In genomic region chr11:62123669-62124185, GRCh38 we compare ENCODE assay signal across 8 cellular contexts. TPM values are rescaled to one million over a fixed set of nuclear protein-coding genes. Genes with fewer than 3 reads are reported as not detected.
DNase-seq lines count a peak whose midpoint lies in the region; ATAC-seq lines count a peak whose summit lies in the region.

TSS of gene INCENP (plus strand) at chr11:62124011. CDS start at chr11:62128162, 4,151 bp downstream.

- H3K9me3 Mint-ChIP-seq in activated CD4-positive, alpha-beta T cell treated with anti-CD3 and anti-CD28 coated beads, Interleukin-2, amount 10 ng/mL, durations not matched to agents 7 days and 5 days, result no peaks in the 10 kb centered on the region

- peak within 1 kb of the TSS; percentile 80 for H3K4me3 Mint-ChIP-seq in activated CD4-positive, alpha-beta T cell treated with anti-CD3 and anti-CD28 coated beads, Interleukin-2, amount 10 ng/mL, durations not matched to agents 7 days and 5 days

- peaks cover 8 to 25% (median 21%) of the 10 kb centered on the region in 11 experiments for H3K36me3 ChIP-seq in BLaER1 treated with 17β-estradiol and CSF1 and Interleukin-3, amounts not matched to agents 10 nM and 100 nM

- CTCF ChIA-PET in activated CD4-positive, alpha-beta T cell treated with anti-CD3 and anti-CD28 coated beads, Interleukin-2, amount 10 ng/mL, durations not matched to agents 7 days and 5 days (lab: Charles Lee), result interaction anchor here (1.1 to 1.3 kb wide), 2 partner anchors 16 to 42 kb away, joined by 3 read pairs; no protein-coding TSS in a partner anchor

- ATAC-seq in GM19328 (IDR thresholded peaks at IDR 0.05; ENCODE audit: unreplicated experiment) (peak; percentile 92), HG03520 (IDR thresholded peaks at IDR 0.05; ENCODE audit: unreplicated experiment) (peak; percentile 95)

- peaks cover 39% of the 10 kb centered on the region for H3K4me1 Mint-ChIP-seq in activated CD4-positive, alpha-beta T cell treated with anti-CD3 and anti-CD28 coated beads, Interleukin-2, amount 10 ng/mL, durations not matched to agents 7 days and 5 days

- peaks cover 0 to 42% (median 37%) of the 10 kb centered on the region in 11 experiments; a peak in 18 of 22 replicates for H4K20me1 ChIP-seq in BLaER1 treated with 17β-estradiol and CSF1 and Interleukin-3, amounts not matched to agents 10 nM and 100 nM

- peak within 1 kb of the TSS; percentile 87 to 98 (median 95) for H3K9ac ChIP-seq in BLaER1 treated with 17β-estradiol and CSF1 and Interleukin-3, amounts not matched to agents 10 nM and 100 nM

- H3K27me3 ChIP-seq in BLaER1 treated with 17β-estradiol and CSF1 and Interleukin-3, amounts not matched to agents 10 nM and 100 nM, result no peaks in the 10 kb centered on the region

- H3K36me3 Mint-ChIP-seq in activated CD4-positive, alpha-beta T cell treated with anti-CD3 and anti-CD28 coated beads, Interleukin-2, amount 10 ng/mL, durations not matched to agents 7 days and 5 days (ENCODE audit: low read depth), result peaks cover 22% of the 10 kb centered on the region

- DNase-seq in NCI-H69 (lab: John Stamatoyannopoulos, UW) (peak; percentile 100), dedifferentiated amniotic fluid mesenchymal stem cell (ENCODE audit: extremely low spot score) (peak; percentile 100), left kidney (ENCODE audit: low read depth, low spot score) (peak; percentile 100)
- DNase-seq in activated CD4-positive, alpha-beta T cell treated with anti-CD3 and anti-CD28 coated beads, Interleukin-2, amount 10 ng/mL, durations not matched to agents 7 days and 5 days, result peak; percentile 98
- peak; percentile 92 to 94 for DNase-seq in stimulated activated CD4-positive, alpha-beta T cell treated with anti-CD3 and anti-CD28 coated beads, Interleukin-2, amount 100 ng/mL, for 24 hours

- H3K9me3 ChIP-seq in BLaER1 treated with 17β-estradiol and CSF1 and Interleukin-3, amounts not matched to agents 10 nM and 100 nM (replicated peaks in 1 of 11), result no peaks in the 10 kb centered on the region

- H3K4me2 ChIP-seq in BLaER1 treated with 17β-estradiol and CSF1 and Interleukin-3, amounts not matched to agents 10 nM and 100 nM, result peak within 1 kb of the TSS; percentile 86 to 99 (median 97)

- H3K27me3 Mint-ChIP-seq in activated CD4-positive, alpha-beta T cell treated with anti-CD3 and anti-CD28 coated beads, Interleukin-2, amount 10 ng/mL, durations not matched to agents 7 days and 5 days, result peaks cover 3% of the 10 kb centered on the region

- POLR2A ChIA-PET in activated CD4-positive, alpha-beta T cell treated with anti-CD3 and anti-CD28 coated beads, Interleukin-2, amount 10 ng/mL, durations not matched to agents 7 days and 5 days (lab: Charles Lee), result no interaction called here

- H3K4me3 ChIP-seq in BLaER1 treated with 17β-estradiol and CSF1 and Interleukin-3, amounts not matched to agents 10 nM and 100 nM, result peak within 1 kb of the TSS; percentile 88 to 99 (median 96)

- peak within 1 kb of the TSS; percentile 37 to 97 (median 92); a peak in 21 of 22 replicates for H3K27ac ChIP-seq in BLaER1 treated with 17β-estradiol and CSF1 and Interleukin-3, amounts not matched to agents 10 nM and 100 nM

- peaks cover 20 to 29% (median 24%) of the 10 kb centered on the region in 10 experiments for H3K4me1 ChIP-seq in BLaER1 treated with 17β-estradiol and CSF1 and Interleukin-3, amounts not matched to agents 10 nM and 100 nM

- peak within 1 kb of the TSS; percentile 96 for H3K27ac Mint-ChIP-seq in activated CD4-positive, alpha-beta T cell treated with anti-CD3 and anti-CD28 coated beads, Interleukin-2, amount 10 ng/mL, durations not matched to agents 7 days and 5 days

RNA-seq across cellular contexts. Expression of gene INCENP, which starts in this region (rescaled TPM):
- 100 to 1,000 TPM; 200 to 204 TPM for total RNA-seq in activated CD4-positive, alpha-beta T cell treated with anti-CD3 and anti-CD28 coated beads, Interleukin-2, amount 10 ng/mL, durations not matched to agents 7 days and 5 days

Comparison
In these comparisons a context has a peak if more than half of its experiments do, and no peak if none do; other contexts are left out.
1. Peak in every context shown above with its lines: DNase-seq, ATAC-seq, H3K4me3 ChIP-seq and H3K27ac ChIP-seq.